8 cellular contexts compared by ENCODE assay signal in the genomic region with DNA sequence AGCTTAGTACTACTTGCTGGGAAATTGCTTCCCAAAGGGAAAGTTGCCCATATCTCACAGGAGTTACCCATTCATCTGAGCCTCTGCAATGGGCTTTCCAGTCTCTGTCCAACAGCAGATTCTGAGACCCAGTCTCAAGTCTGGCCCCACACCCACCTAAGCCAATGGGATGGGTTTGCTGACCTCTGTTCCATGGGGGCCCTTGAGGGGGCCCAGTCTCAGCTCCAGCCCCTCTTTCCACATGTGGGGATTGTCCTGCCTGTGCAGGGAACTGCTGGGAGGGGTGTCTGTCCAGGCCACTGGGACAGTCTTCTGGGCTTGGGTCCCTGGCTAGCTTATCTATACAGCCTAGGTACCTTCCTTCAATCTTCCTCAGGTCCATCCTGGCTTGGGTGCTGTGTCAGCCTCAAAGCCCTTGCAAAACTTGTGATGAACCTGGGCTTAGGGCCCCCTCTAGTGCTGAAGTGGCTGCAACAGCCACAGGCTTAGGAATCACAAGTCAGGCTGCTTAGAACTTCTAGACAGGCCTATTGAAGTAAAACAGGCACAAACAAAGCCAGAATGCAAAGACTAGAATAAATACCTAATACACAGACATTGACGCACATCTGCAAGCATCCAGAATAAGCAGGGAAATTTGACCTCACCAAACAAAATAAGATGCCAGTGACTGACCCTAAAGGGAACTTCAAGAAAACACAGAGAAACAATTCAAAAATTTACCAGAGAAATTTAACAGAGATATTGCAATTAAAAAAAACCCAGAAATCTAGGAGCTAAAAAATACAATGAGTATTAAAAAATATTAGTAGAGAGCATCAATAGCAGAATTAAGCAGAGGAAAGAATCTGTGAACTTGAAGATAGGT. TPM values are rescaled to one million over a fixed set of nuclear protein-coding genes. Genes with fewer than 3 reads are reported as not detected.
DNase-seq lines count a peak whose midpoint lies in the region; ATAC-seq and TF ChIP-seq lines count a peak whose summit lies in the region.

No MANE protein-coding gene starts in this region.

- TF ChIP-seq CTCF in BJ (IDR thresholded peaks at IDR 0.05; ENCODE audit: insufficient read depth, low read depth, low read length) (peak; percentile 92), mesothelial cell of epicardium (IDR thresholded peaks at IDR 0.05; ENCODE audit: unreplicated experiment) (peak; percentile 30)

- POLR2A ChIA-PET in BJ (lab: Charles Lee) = interaction anchor here (0.6 kb wide), 1 partner anchor 11 kb away, joined by 14 read pairs; no protein-coding TSS in a partner anchor
- POLR2A ChIA-PET in activated CD4-positive, alpha-beta T cell treated with anti-CD3 and anti-CD28 coated beads, Interleukin-2, amount 10 ng/mL, durations not matched to agents 7 days and 5 days (lab: Charles Lee) = no interaction called here

- no peak overlapping the region for H3K27ac Mint-ChIP-seq in activated CD4-positive, alpha-beta T cell treated with anti-CD3 and anti-CD28 coated beads, Interleukin-2, amount 10 ng/mL, durations not matched to agents 7 days and 5 days
- peak overlapping the region; percentile 11 for H3K27ac Mint-ChIP-seq in mesothelial cell of epicardium
- no peak overlapping the region for H3K27ac Mint-ChIP-seq in stimulated activated naive B cell treated with anti-CD40 and anti-IgM and Interleukin-4, amounts not matched to agents 10 μg/mL and 1 μg/mL and 100 μg/mL, for 72 hours

- ATAC-seq in GM18907 (IDR thresholded peaks at IDR 0.05; ENCODE audit: unreplicated experiment) (peak; percentile 90), HG03108 (IDR thresholded peaks at IDR 0.05; ENCODE audit: unreplicated experiment) (peak; percentile 79)
- peak; percentile 88 to 91 for ATAC-seq in stimulated activated naive B cell treated with anti-CD40 and anti-IgM and Interleukin-4, amounts not matched to agents 10 μg/mL and 1 μg/mL and 100 μg/mL, for 72 hours (replicated peaks)

- no peak overlapping the region for H3K4me3 ChIP-seq in BJ (ENCODE audit: low read depth, low read length)

- CTCF ChIA-PET in BJ (lab: Yijun Ruan, JAX) = interaction anchor here (0.6 to 2.5 kb wide), 15 partner anchors 9 to 252 kb away, joined by 3 to 24 read pairs (median 4); partner anchors contain the start of gene PATL1
- CTCF ChIA-PET in activated CD4-positive, alpha-beta T cell treated with anti-CD3 and anti-CD28 coated beads, Interleukin-2, amount 10 ng/mL, durations not matched to agents 7 days and 5 days (lab: Charles Lee) = interaction anchor here (0.7 to 0.8 kb wide), 2 partner anchors 143 to 146 kb away, joined by 3 to 4 read pairs; no protein-coding TSS in a partner anchor

- H3K9me3 Mint-ChIP-seq in activated CD4-positive, alpha-beta T cell treated with anti-CD3 and anti-CD28 coated beads, Interleukin-2, amount 10 ng/mL, durations not matched to agents 7 days and 5 days = no peaks in the 10 kb centered on the region
- H3K9me3 Mint-ChIP-seq in mesothelial cell of epicardium = peaks cover 15% of the 10 kb centered on the region
- H3K9me3 Mint-ChIP-seq in stimulated activated naive B cell treated with anti-CD40 and anti-IgM and Interleukin-4, amounts not matched to agents 10 μg/mL and 1 μg/mL and 100 μg/mL, for 72 hours = peaks cover 0 to under 1% of the 10 kb centered on the region in 2 donors

- H3K4me1 Mint-ChIP-seq in activated CD4-positive, alpha-beta T cell treated with anti-CD3 and anti-CD28 coated beads, Interleukin-2, amount 10 ng/mL, durations not matched to agents 7 days and 5 days = no peaks in the 10 kb centered on the region
- peaks cover 4% of the 10 kb centered on the region for H3K4me1 Mint-ChIP-seq in mesothelial cell of epicardium
- no peaks in the 10 kb centered on the region for H3K4me1 Mint-ChIP-seq in stimulated activated naive B cell treated with anti-CD40 and anti-IgM and Interleukin-4, amounts not matched to agents 10 μg/mL and 1 μg/mL and 100 μg/mL, for 72 hours

- no peaks in the 10 kb centered on the region for H3K27me3 ChIP-seq in BJ (ENCODE audit: control insufficient read depth, insufficient read depth, low read length)

- DNase-seq in BJ (ENCODE audit: low read depth) = no peak
- DNase-seq in NCI-H524 (lab: John Stamatoyannopoulos, UW) = peak; percentile 78 to 85
- DNase-seq in activated CD4-positive, alpha-beta T cell treated with anti-CD3 and anti-CD28 coated beads, Interleukin-2, amount 10 ng/mL, durations not matched to agents 7 days and 5 days = peak; percentile 74
- peak; percentile 32 for DNase-seq in effector CD8-positive, alpha-beta T cell (lab: John Stamatoyannopoulos, UW)
- DNase-seq in mesothelial cell of epicardium (ENCODE audit: low spot score in 2 of 2, unreplicated experiment in 2 of 2) = peak in 1 of 2 experiments; percentile 70
- peak; percentile 39 for DNase-seq in stimulated activated naive B cell treated with anti-CD40 and anti-IgM and Interleukin-4, amounts not matched to agents 10 μg/mL and 1 μg/mL and 100 μg/mL, for 72 hours

- no peaks in the 10 kb centered on the region for H3K36me3 Mint-ChIP-seq in activated CD4-positive, alpha-beta T cell treated with anti-CD3 and anti-CD28 coated beads, Interleukin-2, amount 10 ng/mL, durations not matched to agents 7 days and 5 days (ENCODE audit: low read depth)
- H3K36me3 Mint-ChIP-seq in mesothelial cell of epicardium = no peaks in the 10 kb centered on the region
- no peaks in the 10 kb centered on the region for H3K36me3 Mint-ChIP-seq in stimulated activated naive B cell treated with anti-CD40 and anti-IgM and Interleukin-4, amounts not matched to agents 10 μg/mL and 1 μg/mL and 100 μg/mL, for 72 hours

- H3K27me3 Mint-ChIP-seq in activated CD4-positive, alpha-beta T cell treated with anti-CD3 and anti-CD28 coated beads, Interleukin-2, amount 10 ng/mL, durations not matched to agents 7 days and 5 days = peaks cover 8% of the 10 kb centered on the region
- H3K27me3 Mint-ChIP-seq in mesothelial cell of epicardium (ENCODE audit: low read depth) = peaks cover 3% of the 10 kb centered on the region
- peaks cover 12 to 17% of the 10 kb centered on the region in 2 donors for H3K27me3 Mint-ChIP-seq in stimulated activated naive B cell treated with anti-CD40 and anti-IgM and Interleukin-4, amounts not matched to agents 10 μg/mL and 1 μg/mL and 100 μg/mL, for 72 hours

- H3K4me3 Mint-ChIP-seq in activated CD4-positive, alpha-beta T cell treated with anti-CD3 and anti-CD28 coated beads, Interleukin-2, amount 10 ng/mL, durations not matched to agents 7 days and 5 days = no peak overlapping the region
- no peak overlapping the region for H3K4me3 Mint-ChIP-seq in mesothelial cell of epicardium
- H3K4me3 Mint-ChIP-seq in stimulated activated naive B cell treated with anti-CD40 and anti-IgM and Interleukin-4, amounts not matched to agents 10 μg/mL and 1 μg/mL and 100 μg/mL, for 72 hours = no peak overlapping the region

- no peaks in the 10 kb centered on the region for H3K36me3 ChIP-seq in BJ (ENCODE audit: control insufficient read depth, insufficient read depth, low read length)

RNA-seq across cellular contexts. Expression of gene PATL1, which starts 11.7 kb away (rescaled TPM):
- polyA plus RNA-seq in BJ (2011; rRNA removed) = 33.6 and 34.3 TPM in 2 replicates
- polyA minus RNA-seq in BJ (2011; rRNA and poly(A)+ RNA removed) = 14.4 and 16.8 TPM in 2 replicates
- total RNA-seq in activated CD4-positive, alpha-beta T cell treated with anti-CD3 and anti-CD28 coated beads, Interleukin-2, amount 10 ng/mL, durations not matched to agents 7 days and 5 days = 10 to 100 TPM; 47.2 to 59.6 TPM
- 30.6 to 32.0 TPM (median 31.6 TPM) in 3 replicates for total RNA-seq in mesothelial cell of epicardium

RNA-seq across cellular contexts. Expression of gene OR10V1, which starts 33.1 kb away (rescaled TPM):
- polyA plus RNA-seq in BJ (2011; rRNA removed) = not detected in 2 replicates
- polyA minus RNA-seq in BJ (2011; rRNA and poly(A)+ RNA removed) = not detected in 2 replicates
- not detected for total RNA-seq in activated CD4-positive, alpha-beta T cell treated with anti-CD3 and anti-CD28 coated beads, Interleukin-2, amount 10 ng/mL, durations not matched to agents 7 days and 5 days
- not detected in 3 replicates for total RNA-seq in mesothelial cell of epicardium
